Comparison of ENCODE assay signal across 1 cellular context in the genomic region with DNA sequence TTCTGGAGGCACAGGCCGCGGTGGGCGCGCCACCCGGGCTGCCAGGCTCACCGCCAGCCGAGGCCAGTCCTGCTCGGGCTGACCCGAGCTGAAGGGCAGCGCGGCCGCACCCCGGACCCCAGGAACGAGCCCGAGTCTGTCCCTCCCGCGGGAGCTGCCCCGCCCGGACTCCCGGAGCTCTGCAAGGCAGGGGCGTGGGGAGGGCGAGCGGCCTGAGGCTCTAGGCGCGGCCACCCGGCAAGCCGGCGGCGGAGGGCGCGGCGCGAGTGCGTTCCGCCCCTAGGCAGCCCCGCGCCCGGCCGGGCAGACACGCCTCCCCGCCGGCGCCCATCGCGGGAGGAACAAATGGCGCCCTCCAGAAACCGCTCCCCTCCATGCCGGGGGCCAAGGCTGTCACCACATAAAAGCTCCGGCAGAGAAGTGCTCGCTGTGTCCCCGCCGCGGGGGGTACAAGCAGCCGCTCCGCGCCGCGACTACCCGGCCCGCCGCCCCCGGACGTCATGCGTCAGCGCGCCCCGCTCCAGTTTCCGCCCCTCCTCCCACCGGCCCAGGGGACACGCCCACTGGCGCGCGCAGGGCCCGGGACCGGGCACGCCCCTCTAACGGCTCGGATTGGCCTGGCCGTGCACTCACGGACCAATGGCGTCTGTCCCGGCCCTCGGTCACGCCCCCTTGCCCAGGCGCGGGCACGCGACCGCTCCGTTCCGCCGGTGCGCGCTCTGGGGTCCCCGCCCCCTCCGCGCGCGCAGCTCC.
TF ChIP-seq lines count a peak whose summit lies in the region.

No MANE protein-coding gene starts in this region.

TF ChIP-seq in GM12878, 131 proteins besides CTCF, POLR2A, EP300 and RAD21 (continued from another document and continues in another):
- no peak for TF ChIP-seq SKIL (IDR thresholded peaks at IDR 0.05; ENCODE audit: low read depth, poor library complexity, severe bottlenecking)
- TF ChIP-seq NFYA (IDR thresholded peaks at IDR 0.05; ENCODE audit: borderline replicate concordance, low read depth, low read length), result no peak
- TF ChIP-seq ZNF207 (IDR thresholded peaks at IDR 0.05; ENCODE audit: borderline replicate concordance), result peak; percentile 69; the same call in 1 of the 2 replicates
- peak; percentile 70 for TF ChIP-seq NR2F1 (conservative IDR thresholded peaks at IDR 0.05)
- peak; percentile 51; the same call in 1 of the 2 replicates for TF ChIP-seq BACH1 (IDR thresholded peaks at IDR 0.05; ENCODE audit: borderline replicate concordance)
- peak; percentile 94 for TF ChIP-seq POLR2AphosphoS5 (IDR thresholded peaks at IDR 0.05; ENCODE audit: low read length)
- TF ChIP-seq IKZF2 (IDR thresholded peaks at IDR 0.05), result no peak
- TF ChIP-seq, protein P1, sequence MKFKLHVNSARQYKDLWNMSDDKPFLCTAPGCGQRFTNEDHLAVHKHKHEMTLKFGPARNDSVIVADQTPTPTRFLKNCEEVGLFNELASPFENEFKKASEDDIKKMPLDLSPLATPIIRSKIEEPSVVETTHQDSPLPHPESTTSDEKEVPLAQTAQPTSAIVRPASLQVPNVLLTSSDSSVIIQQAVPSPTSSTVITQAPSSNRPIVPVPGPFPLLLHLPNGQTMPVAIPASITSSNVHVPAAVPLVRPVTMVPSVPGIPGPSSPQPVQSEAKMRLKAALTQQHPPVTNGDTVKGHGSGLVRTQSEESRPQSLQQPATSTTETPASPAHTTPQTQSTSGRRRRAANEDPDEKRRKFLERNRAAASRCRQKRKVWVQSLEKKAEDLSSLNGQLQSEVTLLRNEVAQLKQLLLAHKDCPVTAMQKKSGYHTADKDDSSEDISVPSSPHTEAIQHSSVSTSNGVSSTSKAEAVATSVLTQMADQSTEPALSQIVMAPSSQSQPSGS (IDR thresholded peaks at IDR 0.05; ENCODE audit: low read length), result no peak; the same call in 1 of the 2 replicates
- TF ChIP-seq ETV6 (conservative IDR thresholded peaks at IDR 0.05 in 1 of 2, IDR thresholded peaks at IDR 0.05 in 1 of 2; ENCODE audit: borderline replicate concordance in 1 of 2, low read depth in 1 of 2), result no peak
- no peak for TF ChIP-seq POLR2AphosphoS2 (IDR thresholded peaks at IDR 0.05; ENCODE audit: low read depth, low read length)
- no peak for TF ChIP-seq HDAC6 (IDR thresholded peaks at IDR 0.05; ENCODE audit: unreplicated experiment)
- no peak for TF ChIP-seq RELA (IDR thresholded peaks at IDR 0.05; ENCODE audit: borderline replicate concordance, partially characterized antibody)
- TF ChIP-seq ZNF24 (IDR thresholded peaks at IDR 0.05), result 0 out of 2 replicates have a peak, but pooled peaks have one; percentile 45
- TF ChIP-seq MTA2 (IDR thresholded peaks at IDR 0.05; ENCODE audit: low read depth), result no peak
- TF ChIP-seq, protein P2, sequence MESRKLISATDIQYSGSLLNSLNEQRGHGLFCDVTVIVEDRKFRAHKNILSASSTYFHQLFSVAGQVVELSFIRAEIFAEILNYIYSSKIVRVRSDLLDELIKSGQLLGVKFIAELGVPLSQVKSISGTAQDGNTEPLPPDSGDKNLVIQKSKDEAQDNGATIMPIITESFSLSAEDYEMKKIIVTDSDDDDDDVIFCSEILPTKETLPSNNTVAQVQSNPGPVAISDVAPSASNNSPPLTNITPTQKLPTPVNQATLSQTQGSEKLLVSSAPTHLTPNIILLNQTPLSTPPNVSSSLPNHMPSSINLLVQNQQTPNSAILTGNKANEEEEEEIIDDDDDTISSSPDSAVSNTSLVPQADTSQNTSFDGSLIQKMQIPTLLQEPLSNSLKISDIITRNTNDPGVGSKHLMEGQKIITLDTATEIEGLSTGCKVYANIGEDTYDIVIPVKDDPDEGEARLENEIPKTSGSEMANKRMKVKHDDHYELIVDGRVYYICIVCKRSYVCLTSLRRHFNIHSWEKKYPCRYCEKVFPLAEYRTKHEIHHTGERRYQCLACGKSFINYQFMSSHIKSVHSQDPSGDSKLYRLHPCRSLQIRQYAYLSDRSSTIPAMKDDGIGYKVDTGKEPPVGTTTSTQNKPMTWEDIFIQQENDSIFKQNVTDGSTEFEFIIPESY (IDR thresholded peaks at IDR 0.05), result no peak
- TF ChIP-seq RCOR1 (conservative IDR thresholded peaks at IDR 0.05; ENCODE audit: low read depth, low read length), result peak; percentile 46; the same call in 1 of the 2 replicates
- peak; percentile 51; the same call in 1 of the 2 replicates for TF ChIP-seq ELK1 (IDR thresholded peaks at IDR 0.05; ENCODE audit: low read depth, low read length)
- TF ChIP-seq SMAD5 (IDR thresholded peaks at IDR 0.05; ENCODE audit: low read depth), result 0 out of 2 replicates have a peak, but pooled peaks have one; percentile 27
- TF ChIP-seq FOXK2 (IDR thresholded peaks at IDR 0.05), result no peak
- TF ChIP-seq, protein P3, sequence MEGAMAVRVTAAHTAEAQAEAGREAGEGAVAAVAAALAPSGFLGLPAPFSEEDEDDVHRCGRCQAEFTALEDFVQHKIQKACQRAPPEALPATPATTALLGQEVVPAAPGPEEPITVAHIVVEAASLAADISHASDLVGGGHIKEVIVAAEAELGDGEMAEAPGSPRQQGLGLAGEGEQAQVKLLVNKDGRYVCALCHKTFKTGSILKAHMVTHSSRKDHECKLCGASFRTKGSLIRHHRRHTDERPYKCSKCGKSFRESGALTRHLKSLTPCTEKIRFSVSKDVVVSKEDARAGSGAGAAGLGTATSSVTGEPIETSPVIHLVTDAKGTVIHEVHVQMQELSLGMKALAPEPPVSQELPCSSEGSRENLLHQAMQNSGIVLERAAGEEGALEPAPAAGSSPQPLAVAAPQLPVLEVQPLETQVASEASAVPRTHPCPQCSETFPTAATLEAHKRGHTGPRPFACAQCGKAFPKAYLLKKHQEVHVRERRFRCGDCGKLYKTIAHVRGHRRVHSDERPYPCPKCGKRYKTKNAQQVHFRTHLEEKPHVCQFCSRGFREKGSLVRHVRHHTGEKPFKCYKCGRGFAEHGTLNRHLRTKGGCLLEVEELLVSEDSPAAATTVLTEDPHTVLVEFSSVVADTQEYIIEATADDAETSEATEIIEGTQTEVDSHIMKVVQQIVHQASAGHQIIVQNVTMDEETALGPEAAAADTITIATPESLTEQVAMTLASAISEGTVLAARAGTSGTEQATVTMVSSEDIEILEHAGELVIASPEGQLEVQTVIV (IDR thresholded peaks at IDR 0.05; ENCODE audit: borderline replicate concordance, partially characterized antibody), result no peak
- no peak for TF ChIP-seq ZNF274 (IDR thresholded peaks at IDR 0.05; ENCODE audit: insufficient read depth, insufficient read length)
- TF ChIP-seq GATAD2B (conservative IDR thresholded peaks at IDR 0.05; ENCODE audit: low read depth), result peak; percentile 87
- TF ChIP-seq HDAC2 (IDR thresholded peaks at IDR 0.05), result no peak
- no peak for TF ChIP-seq TARDBP (IDR thresholded peaks at IDR 0.05; ENCODE audit: borderline replicate concordance)
- TF ChIP-seq BRCA1 (IDR thresholded peaks at IDR 0.05; ENCODE audit: low read depth, low read length), result no peak
- TF ChIP-seq EGR1 (IDR thresholded peaks at IDR 0.05; ENCODE audit: borderline replicate concordance in 1 of 2, low read depth in 2 of 2, low read length in 2 of 2), result peak; percentile 75 to 97
- TF ChIP-seq RB1 (IDR thresholded peaks at IDR 0.05; ENCODE audit: borderline replicate concordance), result peak; percentile 63; the same call in 1 of the 2 replicates
- peak; percentile 99 for TF ChIP-seq PAX5 (IDR thresholded peaks at IDR 0.05; ENCODE audit: borderline replicate concordance, low read depth, low read length)
- 0 out of 2 replicates have a peak, but pooled peaks have one; percentile 40 for TF ChIP-seq ZSCAN29 (IDR thresholded peaks at IDR 0.05)
- peak; percentile 96; the same call in 1 of the 2 replicates for TF ChIP-seq LARP7 (IDR thresholded peaks at IDR 0.05)
- TF ChIP-seq, protein P4, sequence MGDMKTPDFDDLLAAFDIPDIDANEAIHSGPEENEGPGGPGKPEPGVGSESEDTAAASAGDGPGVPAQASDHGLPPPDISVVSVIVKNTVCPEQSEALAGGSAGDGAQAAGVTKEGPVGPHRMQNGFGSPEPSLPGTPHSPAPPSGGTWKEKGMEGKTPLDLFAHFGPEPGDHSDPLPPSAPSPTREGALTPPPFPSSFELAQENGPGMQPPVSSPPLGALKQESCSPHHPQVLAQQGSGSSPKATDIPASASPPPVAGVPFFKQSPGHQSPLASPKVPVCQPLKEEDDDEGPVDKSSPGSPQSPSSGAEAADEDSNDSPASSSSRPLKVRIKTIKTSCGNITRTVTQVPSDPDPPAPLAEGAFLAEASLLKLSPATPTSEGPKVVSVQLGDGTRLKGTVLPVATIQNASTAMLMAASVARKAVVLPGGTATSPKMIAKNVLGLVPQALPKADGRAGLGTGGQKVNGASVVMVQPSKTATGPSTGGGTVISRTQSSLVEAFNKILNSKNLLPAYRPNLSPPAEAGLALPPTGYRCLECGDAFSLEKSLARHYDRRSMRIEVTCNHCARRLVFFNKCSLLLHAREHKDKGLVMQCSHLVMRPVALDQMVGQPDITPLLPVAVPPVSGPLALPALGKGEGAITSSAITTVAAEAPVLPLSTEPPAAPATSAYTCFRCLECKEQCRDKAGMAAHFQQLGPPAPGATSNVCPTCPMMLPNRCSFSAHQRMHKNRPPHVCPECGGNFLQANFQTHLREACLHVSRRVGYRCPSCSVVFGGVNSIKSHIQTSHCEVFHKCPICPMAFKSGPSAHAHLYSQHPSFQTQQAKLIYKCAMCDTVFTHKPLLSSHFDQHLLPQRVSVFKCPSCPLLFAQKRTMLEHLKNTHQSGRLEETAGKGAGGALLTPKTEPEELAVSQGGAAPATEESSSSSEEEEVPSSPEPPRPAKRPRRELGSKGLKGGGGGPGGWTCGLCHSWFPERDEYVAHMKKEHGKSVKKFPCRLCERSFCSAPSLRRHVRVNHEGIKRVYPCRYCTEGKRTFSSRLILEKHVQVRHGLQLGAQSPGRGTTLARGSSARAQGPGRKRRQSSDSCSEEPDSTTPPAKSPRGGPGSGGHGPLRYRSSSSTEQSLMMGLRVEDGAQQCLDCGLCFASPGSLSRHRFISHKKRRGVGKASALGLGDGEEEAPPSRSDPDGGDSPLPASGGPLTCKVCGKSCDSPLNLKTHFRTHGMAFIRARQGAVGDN (IDR thresholded peaks at IDR 0.05), result peak; percentile 76
- no peak for TF ChIP-seq EED (IDR thresholded peaks at IDR 0.05; ENCODE audit: low read depth)
- no peak for TF ChIP-seq ZNF592 (IDR thresholded peaks at IDR 0.05)
- peak; percentile 29; the same call in 1 of the 2 replicates for TF ChIP-seq NR2C1 (IDR thresholded peaks at IDR 0.05)
- TF ChIP-seq, protein P5, sequence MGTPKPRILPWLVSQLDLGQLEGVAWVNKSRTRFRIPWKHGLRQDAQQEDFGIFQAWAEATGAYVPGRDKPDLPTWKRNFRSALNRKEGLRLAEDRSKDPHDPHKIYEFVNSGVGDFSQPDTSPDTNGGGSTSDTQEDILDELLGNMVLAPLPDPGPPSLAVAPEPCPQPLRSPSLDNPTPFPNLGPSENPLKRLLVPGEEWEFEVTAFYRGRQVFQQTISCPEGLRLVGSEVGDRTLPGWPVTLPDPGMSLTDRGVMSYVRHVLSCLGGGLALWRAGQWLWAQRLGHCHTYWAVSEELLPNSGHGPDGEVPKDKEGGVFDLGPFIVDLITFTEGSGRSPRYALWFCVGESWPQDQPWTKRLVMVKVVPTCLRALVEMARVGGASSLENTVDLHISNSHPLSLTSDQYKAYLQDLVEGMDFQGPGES (IDR thresholded peaks at IDR 0.05), result no peak; the same call in none of the 2 replicates
- TF ChIP-seq JUND (IDR thresholded peaks at IDR 0.05; ENCODE audit: low read depth, low read length), result no peak; the same call in 1 of the 2 replicates
- peak; percentile 83 to 95; a peak in 3 of 4 replicates for TF ChIP-seq BHLHE40 (IDR thresholded peaks at IDR 0.05; ENCODE audit: borderline replicate concordance in 1 of 2, low read depth in 2 of 2, low read length in 1 of 2)
- 0 out of 4 replicates have a peak, but pooled peaks of 1 of the 2 experiments have one; percentile 27 for TF ChIP-seq SRF (IDR thresholded peaks at IDR 0.05; ENCODE audit: low read depth in 2 of 2, low read length in 2 of 2)
